In the genomic region with DNA sequence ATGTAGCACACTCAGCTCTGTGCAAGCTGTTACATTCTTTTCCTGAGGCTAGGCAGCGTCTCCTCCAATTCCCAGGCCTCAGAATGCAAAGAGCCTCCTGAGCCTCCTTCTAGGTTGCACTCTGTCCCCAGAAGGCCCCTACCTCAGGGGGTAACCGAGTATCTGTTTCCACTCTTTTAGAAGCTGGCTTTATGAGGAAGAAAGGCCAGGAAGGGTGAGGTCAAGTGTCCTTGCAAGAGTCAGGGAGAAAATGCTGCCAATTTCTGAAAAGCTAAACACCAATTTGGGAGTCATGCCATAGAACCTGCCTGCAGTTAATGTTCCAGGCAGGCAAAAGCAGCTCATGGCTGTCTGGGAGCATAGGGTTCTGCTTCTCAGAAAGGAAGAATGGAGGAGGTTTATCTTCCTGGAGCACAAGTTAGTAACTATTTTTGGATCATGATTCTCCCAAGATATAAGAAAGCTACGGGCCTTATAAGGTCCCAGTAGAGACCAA, we compare ENCODE assay signal across 12 cellular contexts.
DNase-seq lines count a peak whose midpoint lies in the region; ATAC-seq and TF ChIP-seq lines count a peak whose summit lies in the region.
"Had no signal": no experiment of that assay in that cellular context is flagged by ENCODE, and none has a peak within 500 bp of the region (broad histone marks: within the 10 kb centered on the region; RNA-seq: fewer than 3 reads in every experiment).

No MANE protein-coding gene starts in this region.

- H3K9me3 ChIP-seq in endodermal cell (ENCODE audit: control insufficient read depth, low read length): no peaks in the 10 kb centered on the region
- no peaks in the 10 kb centered on the region for H3K9me3 ChIP-seq in mesodermal cell (ENCODE audit: control insufficient read depth, low read length)
- H3K9me3 ChIP-seq in tibial artery: no peaks in the 10 kb centered on the region

- no peaks in the 10 kb centered on the region for H3K9me3 Mint-ChIP-seq in endodermal cell
- peaks cover 2% of the 10 kb centered on the region for H3K9me3 Mint-ChIP-seq in stimulated activated memory B cell treated with anti-CD40 and anti-IgM and Interleukin-4, amounts not matched to agents 10 μg/mL and 1 μg/mL and 100 μg/mL, for 72 hours

- peak overlapping the region; percentile 64 for H3K27ac Mint-ChIP-seq in endodermal cell
- no peak overlapping the region for H3K27ac Mint-ChIP-seq in stimulated activated memory B cell treated with anti-CD40 and anti-IgM and Interleukin-4, amounts not matched to agents 10 μg/mL and 1 μg/mL and 100 μg/mL, for 72 hours
- H3K27ac Mint-ChIP-seq: activated T-helper 17 cell treated with anti-CD3 and anti-CD28 coated beads, Interleukin-2, amount 50 U/mL, for 72 hours; T-helper 17 cell had no signal

- WGBS in endodermal cell (ENCODE audit: insufficient coverage in 1 of 2, insufficient read length in 1 of 2), 2 experiments: 64 to 71% methylated on average over 3 of the region's 3 CpGs
- 68 to 80% methylated on average over 1 to 3 of the region's 3 CpGs for WGBS in mesodermal cell (ENCODE audit: insufficient coverage in 2 of 2), 2 experiments

- H3K4me1 ChIP-seq in endodermal cell (ENCODE audit: control insufficient read depth, insufficient read depth, low read length) (peaks cover 14% of the 10 kb centered on the region), mesodermal cell (ENCODE audit: control insufficient read depth, insufficient read depth, low read length, poor library complexity, severe bottlenecking) (peaks cover 7% of the 10 kb centered on the region), tibial artery (peaks cover 0 to 20% (median 15%) of the 10 kb centered on the region in 4 donors)

- intact Hi-C loops in tibial artery (cut with DNase I; ENCODE audit: low total_unique reads): no loop called here

- no peak for TF ChIP-seq CTCF in endodermal cell (conservative IDR thresholded peaks at IDR 0.05)
- no peak for TF ChIP-seq CTCF in tibial artery (IDR thresholded peaks at IDR 0.05)

- H3K36me3 ChIP-seq in endodermal cell (ENCODE audit: control insufficient read depth, insufficient read depth, low read length) (no peaks in the 10 kb centered on the region), mesodermal cell (ENCODE audit: control insufficient read depth, insufficient read depth, low read length) (no peaks in the 10 kb centered on the region), tibial artery (no peaks in the 10 kb centered on the region)

- H3K4me1 Mint-ChIP-seq in endodermal cell: peaks cover 24% of the 10 kb centered on the region
- H3K4me1 Mint-ChIP-seq in stimulated activated memory B cell treated with anti-CD40 and anti-IgM and Interleukin-4, amounts not matched to agents 10 μg/mL and 1 μg/mL and 100 μg/mL, for 72 hours: no peaks in the 10 kb centered on the region
- H3K4me1 Mint-ChIP-seq: activated T-helper 17 cell treated with anti-CD3 and anti-CD28 coated beads, Interleukin-2, amount 50 U/mL, for 72 hours had no signal

- no peaks in the 10 kb centered on the region for H3K27me3 Mint-ChIP-seq in endodermal cell (ENCODE audit: insufficient read depth)
- no peaks in the 10 kb centered on the region for H3K27me3 Mint-ChIP-seq in stimulated activated memory B cell treated with anti-CD40 and anti-IgM and Interleukin-4, amounts not matched to agents 10 μg/mL and 1 μg/mL and 100 μg/mL, for 72 hours
- H3K27me3 Mint-ChIP-seq: activated T-helper 17 cell treated with anti-CD3 and anti-CD28 coated beads, Interleukin-2, amount 50 U/mL, for 72 hours; T-helper 17 cell had no signal

- no peak overlapping the region for H3K9ac ChIP-seq in endodermal cell (ENCODE audit: extremely low read depth, low read length, poor library complexity, severe bottlenecking)

- no peaks in the 10 kb centered on the region for H3K27me3 ChIP-seq in endodermal cell (ENCODE audit: control insufficient read depth, insufficient read depth, low read length, poor library complexity, severe bottlenecking)
- H3K27me3 ChIP-seq in tibial artery: no peaks in the 10 kb centered on the region

- no peaks in the 10 kb centered on the region for H3K36me3 Mint-ChIP-seq in endodermal cell (ENCODE audit: low read depth)
- peaks cover 48% of the 10 kb centered on the region for H3K36me3 Mint-ChIP-seq in stimulated activated memory B cell treated with anti-CD40 and anti-IgM and Interleukin-4, amounts not matched to agents 10 μg/mL and 1 μg/mL and 100 μg/mL, for 72 hours

- H3K4me3 ChIP-seq in endodermal cell (ENCODE audit: low read length) (no peak overlapping the region), mesodermal cell (ENCODE audit: extremely low read depth, insufficient read depth, low read length, poor library complexity, severe bottlenecking) (no peak overlapping the region), tibial artery (no peak overlapping the region)

- no peak overlapping the region for H3K4me3 Mint-ChIP-seq in endodermal cell
- no peak overlapping the region for H3K4me3 Mint-ChIP-seq in stimulated activated memory B cell treated with anti-CD40 and anti-IgM and Interleukin-4, amounts not matched to agents 10 μg/mL and 1 μg/mL and 100 μg/mL, for 72 hours
- H3K4me3 Mint-ChIP-seq: activated T-helper 17 cell treated with anti-CD3 and anti-CD28 coated beads, Interleukin-2, amount 50 U/mL, for 72 hours; T-helper 17 cell had no signal

- ATAC-seq in stimulated activated memory B cell treated with anti-CD40 and anti-IgM and Interleukin-4, amounts not matched to agents 10 μg/mL and 1 μg/mL and 100 μg/mL, for 72 hours: no peak
- ATAC-seq: activated T-helper 17 cell treated with anti-CD3 and anti-CD28 coated beads, Interleukin-2, amount 50 U/mL, for 72 hours; T-helper 17 cell had no signal

- DNase-seq in DMS 273 (lab: John Stamatoyannopoulos, UW; ENCODE audit: unreplicated experiment) (peak; percentile 78), DMS 273 treated with DMSO at 0.1 percent for 48 hours (lab: John Stamatoyannopoulos, UW) (no peak), endodermal cell (peak; percentile 75), tibial artery (no peak), amniotic stem cell (lab: John Stamatoyannopoulos, UW) (no peak)
- DNase-seq in stimulated activated CD4-positive, alpha-beta T cell treated with anti-CD3 and anti-CD28 coated beads, Interleukin-4, amount 100 ng/mL, for 1 hour: no peak
- DNase-seq: activated CD4-positive, alpha-beta T cell treated with anti-CD3 and anti-CD28 coated beads, Interleukin-2, amount 50 U/mL, for 48 hours; T-helper 17 cell had no signal

- H3K27ac ChIP-seq in endodermal cell (ENCODE audit: low read depth, low read length): peak overlapping the region; percentile 42
- H3K27ac ChIP-seq in mesodermal cell (ENCODE audit: low read depth, low read length, severe bottlenecking): peak overlapping the region; percentile 23
- peak overlapping the region; percentile 35 to 38 for H3K27ac ChIP-seq in tibial artery
- H3K27ac ChIP-seq: 22Rv1 had no signal

Comparison
In these comparisons a context has a peak if more than half of its experiments do, and no peak if none do; other contexts are left out.
1. DNase-seq: peak in DMS 273 (single experiment) and endodermal cell (single experiment); none in DMS 273 treated with DMSO at 0.1 percent for 48 hours (single experiment), tibial artery (0 of 2), amniotic stem cell (single experiment) and stimulated activated CD4-positive, alpha-beta T cell treated with anti-CD3 and anti-CD28 coated beads, Interleukin-4, amount 100 ng/mL, for 1 hour (single experiment).
2. Peak in every context shown above with its lines, with median percentiles within 50 percentile points of each other: H3K27ac ChIP-seq.